ENCODE assay signal across 5 cellular contexts in the genomic region with DNA sequence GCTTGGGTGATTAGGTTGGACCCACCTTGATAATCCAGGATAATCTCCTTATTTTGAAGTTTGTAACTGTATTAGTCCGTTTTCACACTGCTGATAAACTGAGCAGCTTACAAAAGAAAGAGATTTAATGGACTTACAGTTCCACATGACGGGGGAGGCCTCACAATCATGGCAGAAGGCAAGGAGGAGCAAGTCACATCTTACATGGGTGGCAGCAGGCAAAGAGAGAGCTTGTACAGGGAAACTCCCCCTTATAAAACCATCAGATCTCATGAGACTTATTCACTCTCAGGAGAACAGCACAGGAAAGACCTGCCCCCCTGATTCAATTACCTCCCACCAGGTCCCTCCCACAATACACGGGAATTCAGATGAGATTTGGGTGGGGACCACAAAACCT. TPM values are rescaled to one million over a fixed set of nuclear protein-coding genes. Genes with fewer than 3 reads are reported as not detected.
"Had no signal": no experiment of that assay in that cellular context is flagged by ENCODE, and none has a peak within 500 bp of the region (broad histone marks: within the 10 kb centered on the region; RNA-seq: fewer than 3 reads in every experiment).

No MANE protein-coding gene starts in this region.

RNA-seq across cellular contexts. Expression of a gene that starts 5.9 kb away (rescaled TPM):
- total RNA-seq: HepG2, HT-29, HT1080, IMR-90 had no signal
- polyA plus RNA-seq: IgD-negative memory B cell, IMR-90 had no signal
